9 cellular contexts compared by ENCODE assay signal in the genomic region with DNA sequence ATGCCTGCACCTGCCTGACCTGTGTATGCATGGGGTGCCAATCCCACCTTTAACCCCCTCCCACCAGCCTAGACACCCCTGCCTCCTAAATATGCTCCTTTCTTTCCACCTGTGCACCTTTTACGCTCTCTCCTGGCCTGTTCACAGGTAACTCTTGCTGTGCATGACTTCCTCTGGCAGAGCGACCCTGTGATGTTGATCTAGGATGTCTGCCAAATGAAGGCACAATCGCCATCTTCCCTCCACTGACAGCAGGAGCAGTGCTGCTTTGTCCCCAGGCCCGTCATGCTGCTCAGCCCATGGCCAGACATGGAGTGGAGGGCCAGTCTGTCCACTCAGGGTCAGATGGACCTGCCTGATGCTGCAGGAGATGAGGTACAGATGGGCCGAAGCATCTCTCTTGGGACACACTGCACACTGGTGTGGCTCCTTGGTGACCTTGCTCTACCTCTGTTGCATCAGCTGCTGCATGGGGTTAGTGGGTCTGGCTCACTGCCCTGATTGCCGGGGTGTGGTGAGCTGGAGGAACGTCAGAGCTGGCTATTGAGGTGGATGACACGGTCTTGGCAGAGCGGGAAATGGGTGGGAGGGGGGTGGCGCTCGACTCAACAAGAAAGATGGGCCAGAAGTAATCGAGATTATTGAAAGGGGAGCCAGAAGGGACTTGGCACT.
DNase-seq lines count a peak whose midpoint lies in the region; ATAC-seq, FAIRE-seq and TF ChIP-seq lines count a peak whose summit lies in the region.
"Had no signal": no experiment of that assay in that cellular context is flagged by ENCODE, and none has a peak within 500 bp of the region (broad histone marks: within the 10 kb centered on the region; RNA-seq: fewer than 3 reads in every experiment).

No MANE protein-coding gene starts in this region.

- peaks cover 5% of the 10 kb centered on the region for H3K27me3 Mint-ChIP-seq in activated CD4-positive, alpha-beta T cell treated with anti-CD3 and anti-CD28 coated beads, Interleukin-2, amount 10 ng/mL, durations not matched to agents 7 days and 5 days

- H3K4me1 ChIP-seq in gastroesophageal sphincter = peaks cover 0 to 23% (median 0%) of the 10 kb centered on the region in 3 donors

- DNase-seq in NCI-H510A treated with DMSO at 0.1 percent for 48 hours (lab: John Stamatoyannopoulos, UW) = peak; percentile 18
- DNase-seq in NCI-H510A (lab: John Stamatoyannopoulos, UW) = no peak
- DNase-seq in RPMI8226 = peak; percentile 23
- peak; percentile 18 for DNase-seq in urothelium cell line (ENCODE audit: low spot score)
- no peak for DNase-seq in NCI-H1417 treated with DMSO at 0.1 percent for 48 hours (lab: John Stamatoyannopoulos, UW)
- DNase-seq in activated CD4-positive, alpha-beta T cell treated with anti-CD3 and anti-CD28 coated beads, Interleukin-2, amount 10 ng/mL, durations not matched to agents 7 days and 5 days = no peak

- ATAC-seq in gastroesophageal sphincter = peak; percentile 47
- ATAC-seq in GM21367 (IDR thresholded peaks at IDR 0.05; ENCODE audit: unreplicated experiment) = no peak

- WGBS in gastroesophageal sphincter (ENCODE audit: low coverage in 1 of 2), 2 donors = 47 to 90% methylated on average over 2 to 6 of the region's 12 CpGs

- no peak for FAIRE-seq in urothelium cell line (lab: Jason Lieb, UNC)

- no peak for TF ChIP-seq EP300 in gastroesophageal sphincter (IDR thresholded peaks at IDR 0.05)

- H3K27me3 ChIP-seq in gastroesophageal sphincter = no peaks in the 10 kb centered on the region

- CTCF ChIA-PET in activated CD4-positive, alpha-beta T cell treated with anti-CD3 and anti-CD28 coated beads, Interleukin-2, amount 10 ng/mL, durations not matched to agents 7 days and 5 days (lab: Charles Lee) = no interaction called here

- no peaks in the 10 kb centered on the region for H3K9me3 Mint-ChIP-seq in activated CD4-positive, alpha-beta T cell treated with anti-CD3 and anti-CD28 coated beads, Interleukin-2, amount 10 ng/mL, durations not matched to agents 7 days and 5 days

- H3K4me1 Mint-ChIP-seq in activated CD4-positive, alpha-beta T cell treated with anti-CD3 and anti-CD28 coated beads, Interleukin-2, amount 10 ng/mL, durations not matched to agents 7 days and 5 days = no peaks in the 10 kb centered on the region

- POLR2A ChIA-PET in activated CD4-positive, alpha-beta T cell treated with anti-CD3 and anti-CD28 coated beads, Interleukin-2, amount 10 ng/mL, durations not matched to agents 7 days and 5 days (lab: Charles Lee) = no interaction called here

- no peaks in the 10 kb centered on the region for H3K36me3 Mint-ChIP-seq in activated CD4-positive, alpha-beta T cell treated with anti-CD3 and anti-CD28 coated beads, Interleukin-2, amount 10 ng/mL, durations not matched to agents 7 days and 5 days (ENCODE audit: low read depth)

- no peaks in the 10 kb centered on the region for H3K36me3 ChIP-seq in gastroesophageal sphincter

- TF ChIP-seq CTCF in gastroesophageal sphincter (IDR thresholded peaks at IDR 0.05) = no peak

- H3K27ac Mint-ChIP-seq in activated CD4-positive, alpha-beta T cell treated with anti-CD3 and anti-CD28 coated beads, Interleukin-2, amount 10 ng/mL, durations not matched to agents 7 days and 5 days = no peak overlapping the region

- H3K4me3 ChIP-seq in gastroesophageal sphincter = no peak overlapping the region

- H3K9me3 ChIP-seq in gastroesophageal sphincter = no peaks in the 10 kb centered on the region

- no peak overlapping the region for H3K4me3 Mint-ChIP-seq in activated CD4-positive, alpha-beta T cell treated with anti-CD3 and anti-CD28 coated beads, Interleukin-2, amount 10 ng/mL, durations not matched to agents 7 days and 5 days

- no peak for TF ChIP-seq POLR2A in gastroesophageal sphincter (IDR thresholded peaks at IDR 0.05)

- H3K27ac ChIP-seq in gastroesophageal sphincter = no peak overlapping the region
- H3K27ac ChIP-seq: parathyroid adenoma had no signal

Comparison
In these comparisons a context has a peak if more than half of its experiments do, and no peak if none do; other contexts are left out.
1. DNase-seq: peak in NCI-H510A treated with DMSO at 0.1 percent for 48 hours (single experiment), RPMI8226 (single experiment) and urothelium cell line (single experiment); none in NCI-H510A (single experiment), NCI-H1417 treated with DMSO at 0.1 percent for 48 hours (single experiment) and activated CD4-positive, alpha-beta T cell treated with anti-CD3 and anti-CD28 coated beads, Interleukin-2, amount 10 ng/mL, durations not matched to agents 7 days and 5 days (single experiment).